12 cellular contexts compared by ENCODE assay signal in the genomic region with DNA sequence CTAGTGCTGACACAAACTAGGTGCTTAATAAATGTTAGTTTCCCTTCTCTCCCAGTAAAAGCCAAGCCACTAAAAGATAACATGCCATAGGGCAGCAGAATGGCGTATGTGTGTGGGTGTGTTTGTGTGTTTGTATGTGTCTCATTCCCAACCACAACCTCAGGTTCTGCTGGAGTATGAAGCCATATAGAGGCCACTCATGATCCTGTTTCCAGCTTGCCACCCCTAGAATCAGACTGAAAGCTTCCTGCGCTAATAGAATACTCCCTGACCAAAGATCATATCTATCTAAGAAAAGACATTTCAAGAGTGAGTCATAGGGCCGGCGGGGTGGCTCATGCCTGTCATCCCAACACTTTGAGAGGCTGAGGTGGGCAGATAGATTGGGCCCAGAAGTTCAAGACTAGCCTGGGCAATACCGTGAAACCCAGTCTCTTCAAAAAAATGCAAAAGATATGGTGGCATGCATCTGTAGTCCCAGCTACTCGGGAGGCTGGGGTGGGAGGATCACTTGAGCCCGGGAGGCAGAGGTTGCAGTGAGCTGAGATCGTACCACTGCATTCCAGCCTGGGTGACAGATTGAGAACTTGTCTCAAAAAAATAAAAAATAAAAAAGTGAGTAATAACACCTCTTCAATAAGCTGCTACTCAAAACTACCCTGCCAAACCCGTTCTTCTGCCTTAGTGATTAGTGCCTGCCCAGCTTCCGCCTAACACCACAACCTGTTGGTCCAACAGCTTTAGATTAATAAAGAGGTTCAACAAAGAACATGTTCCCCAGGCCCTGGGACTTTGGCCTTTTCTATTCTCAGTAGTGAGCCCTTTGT. TPM values are rescaled to one million over a fixed set of nuclear protein-coding genes. Genes with fewer than 3 reads are reported as not detected.
DNase-seq lines count a peak whose midpoint lies in the region; ATAC-seq, FAIRE-seq and TF ChIP-seq lines count a peak whose summit lies in the region.
"Had no signal": no experiment of that assay in that cellular context is flagged by ENCODE, and none has a peak within 500 bp of the region (broad histone marks: within the 10 kb centered on the region; RNA-seq: fewer than 3 reads in every experiment).

No MANE protein-coding gene starts in this region.

- CTCF ChIA-PET in activated CD4-positive, alpha-beta memory T cell treated with anti-CD3 and anti-CD28 coated beads for 36 hours (lab: Charles Lee): interaction anchor here (0.6 to 1.0 kb wide), 3 partner anchors 25 to 145 kb away, joined by 3 to 4 read pairs (median 3); no protein-coding TSS in a partner anchor
- CTCF ChIA-PET in activated CD4-positive, alpha-beta memory T cell treated with anti-CD3 and anti-CD28 coated beads, Interleukin-2, amount 10 ng/mL, durations not matched to agents 7 days and 5 days (lab: Charles Lee): interaction anchor here (0.6 to 1.3 kb wide), 2 partner anchors 10 to 11 kb away, joined by 5 to 6 read pairs; a partner anchor contains a TSS

- no peaks in the 10 kb centered on the region for H3K9me3 Mint-ChIP-seq in activated CD4-positive, alpha-beta memory T cell treated with anti-CD3 and anti-CD28 coated beads for 36 hours
- H3K9me3 Mint-ChIP-seq in activated CD4-positive, alpha-beta memory T cell treated with anti-CD3 and anti-CD28 coated beads, Interleukin-2, amount 10 ng/mL, durations not matched to agents 7 days and 5 days: no peaks in the 10 kb centered on the region
- no peaks in the 10 kb centered on the region for H3K9me3 Mint-ChIP-seq in stimulated activated effector memory CD8-positive, alpha-beta T cell treated with anti-CD3 and anti-CD28 coated beads, Interleukin-12 subunit alpha, Interleukin-12 subunit beta, amount 100 ng/mL, for 72 hours
- H3K9me3 Mint-ChIP-seq: activated CD4-positive, alpha-beta T cell treated with anti-CD3 and anti-CD28 coated beads, Interleukin-2, amount 10 ng/mL, durations not matched to agents 24 days and 14 days had no signal

- no peak for FAIRE-seq in GM12891 (lab: Jason Lieb, UNC)
- FAIRE-seq: H1 had no signal

- peak; percentile 29 for DNase-seq in activated CD4-positive, alpha-beta memory T cell treated with anti-CD3 and anti-CD28 coated beads for 36 hours
- no peak for DNase-seq in activated CD4-positive, alpha-beta memory T cell treated with anti-CD3 and anti-CD28 coated beads, Interleukin-2, amount 10 ng/mL, durations not matched to agents 7 days and 5 days
- DNase-seq in Peyer's patch (peak in 2 of 3 donors; percentile 65 to 79), foreskin keratinocyte (peak; percentile 77 to 89), GM12891 (ENCODE audit: insufficient read length, low spot score) (no peak)
- DNase-seq in stimulated activated effector memory CD8-positive, alpha-beta T cell treated with anti-CD3 and anti-CD28 coated beads, Interleukin-12 subunit alpha, Interleukin-12 subunit beta, amount 100 ng/mL, for 72 hours (ENCODE audit: low spot score in 2 of 2): no peak
- DNase-seq: activated CD4-positive, alpha-beta T cell treated with anti-CD3 and anti-CD28 coated beads, Interleukin-2, amount 10 ng/mL, durations not matched to agents 24 days and 14 days; caudate nucleus; retina had no signal

- TF ChIP-seq CTCF in Peyer's patch (IDR thresholded peaks at IDR 0.05): no peak
- TF ChIP-seq CTCF in foreskin keratinocyte (conservative IDR thresholded peaks at IDR 0.05): no peak

- no peaks in the 10 kb centered on the region for H3K36me3 Mint-ChIP-seq in activated CD4-positive, alpha-beta memory T cell treated with anti-CD3 and anti-CD28 coated beads for 36 hours
- H3K36me3 Mint-ChIP-seq in activated CD4-positive, alpha-beta memory T cell treated with anti-CD3 and anti-CD28 coated beads, Interleukin-2, amount 10 ng/mL, durations not matched to agents 7 days and 5 days (ENCODE audit: low read depth): no peaks in the 10 kb centered on the region
- no peaks in the 10 kb centered on the region for H3K36me3 Mint-ChIP-seq in stimulated activated effector memory CD8-positive, alpha-beta T cell treated with anti-CD3 and anti-CD28 coated beads, Interleukin-12 subunit alpha, Interleukin-12 subunit beta, amount 100 ng/mL, for 72 hours

- H3K4me3 Mint-ChIP-seq in activated CD4-positive, alpha-beta memory T cell treated with anti-CD3 and anti-CD28 coated beads for 36 hours: no peak overlapping the region
- H3K4me3 Mint-ChIP-seq in activated CD4-positive, alpha-beta memory T cell treated with anti-CD3 and anti-CD28 coated beads, Interleukin-2, amount 10 ng/mL, durations not matched to agents 7 days and 5 days: no peak overlapping the region
- H3K4me3 Mint-ChIP-seq in stimulated activated effector memory CD8-positive, alpha-beta T cell treated with anti-CD3 and anti-CD28 coated beads, Interleukin-12 subunit alpha, Interleukin-12 subunit beta, amount 100 ng/mL, for 72 hours: no peak overlapping the region
- H3K4me3 Mint-ChIP-seq: activated CD4-positive, alpha-beta T cell treated with anti-CD3 and anti-CD28 coated beads, Interleukin-2, amount 10 ng/mL, durations not matched to agents 24 days and 14 days had no signal

- no peaks in the 10 kb centered on the region for H3K4me1 Mint-ChIP-seq in activated CD4-positive, alpha-beta memory T cell treated with anti-CD3 and anti-CD28 coated beads for 36 hours (ENCODE audit: low read depth)
- peaks cover 6% of the 10 kb centered on the region for H3K4me1 Mint-ChIP-seq in activated CD4-positive, alpha-beta memory T cell treated with anti-CD3 and anti-CD28 coated beads, Interleukin-2, amount 10 ng/mL, durations not matched to agents 7 days and 5 days
- peaks cover 4% of the 10 kb centered on the region for H3K4me1 Mint-ChIP-seq in stimulated activated effector memory CD8-positive, alpha-beta T cell treated with anti-CD3 and anti-CD28 coated beads, Interleukin-12 subunit alpha, Interleukin-12 subunit beta, amount 100 ng/mL, for 72 hours
- H3K4me1 Mint-ChIP-seq: activated CD4-positive, alpha-beta T cell treated with anti-CD3 and anti-CD28 coated beads, Interleukin-2, amount 10 ng/mL, durations not matched to agents 24 days and 14 days had no signal

- peak overlapping the region in 3 of 4 donors; percentile 68 to 94 (median 92) for H3K27ac ChIP-seq in Peyer's patch
- peak overlapping the region; percentile 50 for H3K27ac ChIP-seq in foreskin keratinocyte

- H3K27me3 Mint-ChIP-seq in activated CD4-positive, alpha-beta memory T cell treated with anti-CD3 and anti-CD28 coated beads for 36 hours: no peaks in the 10 kb centered on the region
- H3K27me3 Mint-ChIP-seq in activated CD4-positive, alpha-beta memory T cell treated with anti-CD3 and anti-CD28 coated beads, Interleukin-2, amount 10 ng/mL, durations not matched to agents 7 days and 5 days: no peaks in the 10 kb centered on the region
- H3K27me3 Mint-ChIP-seq: activated CD4-positive, alpha-beta T cell treated with anti-CD3 and anti-CD28 coated beads, Interleukin-2, amount 10 ng/mL, durations not matched to agents 24 days and 14 days had no signal

- H3K27me3 ChIP-seq in Peyer's patch (no peaks in the 10 kb centered on the region), foreskin keratinocyte (no peaks in the 10 kb centered on the region)

- H3K4me1 ChIP-seq in Peyer's patch (peaks cover 0 to 17% (median 0%) of the 10 kb centered on the region in 4 donors), foreskin keratinocyte (peaks cover 15% of the 10 kb centered on the region)

- POLR2A ChIA-PET in activated CD4-positive, alpha-beta memory T cell treated with anti-CD3 and anti-CD28 coated beads for 36 hours (lab: Charles Lee): interaction anchor here (0.6 to 1.2 kb wide), 2 partner anchors 11 to 12 kb away, joined by 3 read pairs; no protein-coding TSS in a partner anchor
- POLR2A ChIA-PET in activated CD4-positive, alpha-beta memory T cell treated with anti-CD3 and anti-CD28 coated beads, Interleukin-2, amount 10 ng/mL, durations not matched to agents 7 days and 5 days (lab: Charles Lee): interaction anchor here (1.0 to 1.2 kb wide), 2 partner anchors 11 to 47 kb away, joined by 3 to 7 read pairs; a partner anchor contains a TSS

- TF ChIP-seq POLR2A in Peyer's patch (IDR thresholded peaks at IDR 0.05) (peak in 1 of 2 donors; percentile 40), GM12891 (IDR thresholded peaks at IDR 0.05; ENCODE audit: low read depth, low read length) (no peak)

- ATAC-seq in foreskin keratinocyte (peak; percentile 79), GM21528 (IDR thresholded peaks at IDR 0.05; ENCODE audit: low FRiP score, unreplicated experiment) (no peak), GM19397 (IDR thresholded peaks at IDR 0.05; ENCODE audit: unreplicated experiment) (no peak)
- ATAC-seq in stimulated activated effector memory CD8-positive, alpha-beta T cell treated with anti-CD3 and anti-CD28 coated beads, Interleukin-12 subunit alpha, Interleukin-12 subunit beta, amount 100 ng/mL, for 72 hours: peak; percentile 64

- no peak overlapping the region for H3K27ac Mint-ChIP-seq in activated CD4-positive, alpha-beta memory T cell treated with anti-CD3 and anti-CD28 coated beads for 36 hours
- no peak overlapping the region for H3K27ac Mint-ChIP-seq in activated CD4-positive, alpha-beta memory T cell treated with anti-CD3 and anti-CD28 coated beads, Interleukin-2, amount 10 ng/mL, durations not matched to agents 7 days and 5 days
- no peak overlapping the region for H3K27ac Mint-ChIP-seq in stimulated activated effector memory CD8-positive, alpha-beta T cell treated with anti-CD3 and anti-CD28 coated beads, Interleukin-12 subunit alpha, Interleukin-12 subunit beta, amount 100 ng/mL, for 72 hours
- H3K27ac Mint-ChIP-seq: activated CD4-positive, alpha-beta T cell treated with anti-CD3 and anti-CD28 coated beads, Interleukin-2, amount 10 ng/mL, durations not matched to agents 24 days and 14 days had no signal

- H3K9me3 ChIP-seq in Peyer's patch: no peaks in the 10 kb centered on the region

- no peaks in the 10 kb centered on the region for H3K36me3 ChIP-seq in Peyer's patch

- intact Hi-C loops in activated CD4-positive, alpha-beta memory T cell treated with anti-CD3 and anti-CD28 coated beads for 36 hours (cut with micrococcal nuclease): no loop called here

- peak overlapping the region in 1 of 4 donors; percentile 7 for H3K4me3 ChIP-seq in Peyer's patch

RNA-seq across cellular contexts. Expression of a gene that starts 11.8 kb away (rescaled TPM):
- 100 to 1,000 TPM; 139 to 140 TPM for total RNA-seq in activated CD4-positive, alpha-beta memory T cell treated with anti-CD3 and anti-CD28 coated beads for 36 hours
- 100 to 1,000 TPM in 1 of 2 experiments, 10 to 100 TPM in 1; 98.7 to 100 TPM for total RNA-seq in activated CD4-positive, alpha-beta memory T cell treated with anti-CD3 and anti-CD28 coated beads, Interleukin-2, amount 10 ng/mL, durations not matched to agents 7 days and 5 days
- 10 to 100 TPM; 40.1 to 60.9 (median 49.4) TPM for total RNA-seq in Peyer's patch
- 175 and 196 TPM in 2 replicates for total RNA-seq in foreskin keratinocyte
- polyA plus RNA-seq in foreskin keratinocyte: 276 and 300 TPM in 2 replicates
- 172 TPM for polyA plus RNA-seq in GM12891 (2012; ENCODE audit: low read depth, missing spikeins)

RNA-seq across cellular contexts. Expression of a gene that starts 46.4 kb away (rescaled TPM):
- 10 to 100 TPM; 14.1 to 14.6 TPM for total RNA-seq in activated CD4-positive, alpha-beta memory T cell treated with anti-CD3 and anti-CD28 coated beads for 36 hours
- total RNA-seq in activated CD4-positive, alpha-beta memory T cell treated with anti-CD3 and anti-CD28 coated beads, Interleukin-2, amount 10 ng/mL, durations not matched to agents 7 days and 5 days: 10 to 100 TPM; 12.3 to 12.6 TPM
- total RNA-seq in Peyer's patch: 10 to 100 TPM; 10.2 to 13.2 (median 10.9) TPM
- total RNA-seq in foreskin keratinocyte: 4.8 and 8.3 TPM in 2 replicates
- polyA plus RNA-seq in foreskin keratinocyte: 0.84 and 1.4 TPM in 2 replicates
- polyA plus RNA-seq in GM12891 (2012; ENCODE audit: low read depth, missing spikeins): 3.5 TPM

RNA-seq across cellular contexts. Expression of a gene that starts 48.9 kb away (rescaled TPM):
- total RNA-seq in activated CD4-positive, alpha-beta memory T cell treated with anti-CD3 and anti-CD28 coated beads for 36 hours: 10 to 100 TPM; 62.3 to 65.2 TPM
- 10 to 100 TPM; 85.3 to 86.6 TPM for total RNA-seq in activated CD4-positive, alpha-beta memory T cell treated with anti-CD3 and anti-CD28 coated beads, Interleukin-2, amount 10 ng/mL, durations not matched to agents 7 days and 5 days
- total RNA-seq in Peyer's patch (10 to 100 TPM; 52.8 to 82.3 (median 73.9) TPM), foreskin keratinocyte (64.5 and 64.9 TPM in 2 replicates)
- polyA plus RNA-seq in foreskin keratinocyte: 41.3 and 45.0 TPM in 2 replicates
- 57.1 TPM for polyA plus RNA-seq in GM12891 (2012; ENCODE audit: low read depth, missing spikeins)

Comparison
In these comparisons a context has a peak if more than half of its experiments do, and no peak if none do; other contexts are left out.
1. DNase-seq: peak in activated CD4-positive, alpha-beta memory T cell treated with anti-CD3 and anti-CD28 coated beads for 36 hours (single experiment), Peyer's patch (2 of 3) and foreskin keratinocyte (2 of 2); none in activated CD4-positive, alpha-beta memory T cell treated with anti-CD3 and anti-CD28 coated beads, Interleukin-2, amount 10 ng/mL, durations not matched to agents 7 days and 5 days (single experiment), stimulated activated effector memory CD8-positive, alpha-beta T cell treated with anti-CD3 and anti-CD28 coated beads, Interleukin-12 subunit alpha, Interleukin-12 subunit beta, amount 100 ng/mL, for 72 hours (0 of 2) and GM12891 (single experiment).
2. ATAC-seq: peak in foreskin keratinocyte (single experiment) and stimulated activated effector memory CD8-positive, alpha-beta T cell treated with anti-CD3 and anti-CD28 coated beads, Interleukin-12 subunit alpha, Interleukin-12 subunit beta, amount 100 ng/mL, for 72 hours (single experiment); none in GM21528 (single experiment) and GM19397 (single experiment).